In genomic region chr1:68217060-68217554, GRCh38 we compare ENCODE assay signal across 14 cellular contexts. TPM values are rescaled to one million over a fixed set of nuclear protein-coding genes. Genes with fewer than 3 reads are reported as not detected.
DNase-seq lines count a peak whose midpoint lies in the region; ATAC-seq and TF ChIP-seq lines count a peak whose summit lies in the region.
"Had no signal": no experiment of that assay in that cellular context is flagged by ENCODE, and none has a peak within 500 bp of the region (broad histone marks: within the 10 kb centered on the region; RNA-seq: fewer than 3 reads in every experiment).

No MANE protein-coding gene starts in this region.

- no peaks in the 10 kb centered on the region for H3K9me3 Mint-ChIP-seq in neural progenitor cell

- no peaks in the 10 kb centered on the region for H3K27me3 Mint-ChIP-seq in neural progenitor cell (ENCODE audit: insufficient read depth, low read depth)
- H3K27me3 Mint-ChIP-seq: CD8-positive, alpha-beta memory T cell had no signal

- DNase-seq in G401 (ENCODE audit: low spot score) (peak; percentile 29), NCI-H2081 treated with DMSO at 0.1 percent for 48 hours (lab: John Stamatoyannopoulos, UW) (peak; percentile 84), neural progenitor cell (ENCODE audit: low spot score) (peak; percentile 94), NCI-H1092 treated with DMSO at 0.1 percent for 48 hours (lab: John Stamatoyannopoulos, UW) (no peak), KG1 (lab: John Stamatoyannopoulos, UW) (no peak)
- DNase-seq: activated CD4-positive, alpha-beta T cell treated with anti-CD3 and anti-CD28 coated beads for 48 hours; CD8-positive, alpha-beta memory T cell; EL; mammary epithelial cell; SK-N-SH had no signal

- ATAC-seq in HG02588 (IDR thresholded peaks at IDR 0.05; ENCODE audit: unreplicated experiment) (no peak), GM18907 (IDR thresholded peaks at IDR 0.05; ENCODE audit: unreplicated experiment) (no peak)
- ATAC-seq: GM12878 had no signal

- H3K36me3 Mint-ChIP-seq in neural progenitor cell = peaks cover 28% of the 10 kb centered on the region
- H3K36me3 Mint-ChIP-seq: CD8-positive, alpha-beta memory T cell had no signal

- peak overlapping the region; percentile 30 for H3K4me3 ChIP-seq in neural progenitor cell
- H3K4me3 ChIP-seq: GM12878 had no signal

- H2AFZ ChIP-seq in neural progenitor cell (replicated peaks) = no peak overlapping the region

- no peaks in the 10 kb centered on the region for H3K36me3 ChIP-seq in neural progenitor cell

- no peaks in the 10 kb centered on the region for H3K27me3 ChIP-seq in neural progenitor cell

- no peak overlapping the region for H3K9ac ChIP-seq in neural progenitor cell
- H3K9ac ChIP-seq: SK-N-SH had no signal

- H3K4me2 ChIP-seq in neural progenitor cell = peak overlapping the region; percentile 75

- H3K27ac ChIP-seq in cingulate gyrus (ENCODE audit: low read depth, low read length) (peak overlapping the region; percentile 43), neural progenitor cell (peak overlapping the region; percentile 97)

- in situ Hi-C loops in G401 (cut with HindIII; ENCODE audit: low sequenced_read_pairs) = no loop called here

- peaks cover 91% of the 10 kb centered on the region for H3K4me1 ChIP-seq in neural progenitor cell

- H3K4me3 Mint-ChIP-seq in neural progenitor cell = no peak overlapping the region
- H3K4me3 Mint-ChIP-seq: CD8-positive, alpha-beta memory T cell had no signal

- no peak overlapping the region for H3K27ac Mint-ChIP-seq in neural progenitor cell
- H3K27ac Mint-ChIP-seq: CD8-positive, alpha-beta memory T cell had no signal

- H3K79me2 ChIP-seq in neural progenitor cell (ENCODE audit: low read depth) = peaks cover 89% of the 10 kb centered on the region

- peaks cover 55% of the 10 kb centered on the region for H3K4me1 Mint-ChIP-seq in neural progenitor cell
- H3K4me1 Mint-ChIP-seq: CD8-positive, alpha-beta memory T cell had no signal

- H4K20me1 ChIP-seq in neural progenitor cell (ENCODE audit: low read depth) = peaks cover 9% of the 10 kb centered on the region

- H3F3A ChIP-seq in neural progenitor cell (ENCODE audit: low read depth) = peaks cover 54% of the 10 kb centered on the region

- TF ChIP-seq CTCF in neural progenitor cell (IDR thresholded peaks at IDR 0.05) = no peak

- no peaks in the 10 kb centered on the region for H3K9me3 ChIP-seq in neural progenitor cell (ENCODE audit: low read depth)
- H3K9me3 ChIP-seq: SK-N-SH had no signal

RNA-seq across cellular contexts. Expression of gene WLS, which starts 15.2 kb away (rescaled TPM):
- 280 and 326 TPM in 2 replicates for total RNA-seq in G401 (2014; rRNA removed; shearing (Covaris generic))
- total RNA-seq in neural progenitor cell (ENCODE audit: low replicate concordance) = 187 and 259 TPM in 2 replicates
- total RNA-seq: CD8-positive, alpha-beta memory T cell had no signal

Comparison
In these comparisons a context has a peak if more than half of its experiments do, and no peak if none do; other contexts are left out.
1. DNase-seq: peak in G401 (single experiment), NCI-H2081 treated with DMSO at 0.1 percent for 48 hours (single experiment) and neural progenitor cell (single experiment); none in NCI-H1092 treated with DMSO at 0.1 percent for 48 hours (single experiment) and KG1 (single experiment).